ENCODE assay signal across 16 cellular contexts in the genomic region with DNA sequence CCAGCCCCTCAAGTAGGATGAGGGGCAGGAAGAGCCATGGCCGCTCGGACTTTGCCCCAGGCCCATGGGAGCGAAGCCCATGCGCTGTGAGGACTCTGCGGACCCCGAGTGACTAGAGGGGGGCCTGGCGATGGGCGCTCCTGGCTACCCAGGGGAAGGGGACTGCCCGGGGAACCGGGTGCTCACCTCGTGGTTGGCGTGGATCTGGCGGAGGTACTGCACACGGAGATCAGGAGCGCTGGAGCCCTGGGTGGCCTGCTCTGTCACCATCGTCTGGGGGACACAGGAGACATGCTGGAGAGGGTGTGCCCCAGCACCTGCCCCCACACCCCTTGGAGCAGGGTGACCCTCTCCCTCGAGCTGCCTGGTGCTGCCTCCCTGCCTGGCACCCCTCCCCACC. TPM values are rescaled to one million over a fixed set of nuclear protein-coding genes. Genes with fewer than 3 reads are reported as not detected.
DNase-seq lines count a peak whose midpoint lies in the region; ATAC-seq and TF ChIP-seq lines count a peak whose summit lies in the region.
"Had no signal": no experiment of that assay in that cellular context is flagged by ENCODE, and none has a peak within 500 bp of the region (broad histone marks: within the 10 kb centered on the region; RNA-seq: fewer than 3 reads in every experiment).

No MANE protein-coding gene starts in this region.

- intact Hi-C loops in MCF 10A (cut with micrococcal nuclease): no loop called here
- intact Hi-C loops in breast epithelium (cut with DNase I; ENCODE audit: low total_unique reads): no loop called here
- intact Hi-C loops in Panc1 (cut with micrococcal nuclease; ENCODE audit: unreplicated experiment): no loop called here

- peaks cover 0 to 8% of the 10 kb centered on the region in 2 donors for H3K27me3 ChIP-seq in breast epithelium
- H3K27me3 ChIP-seq in Panc1 (ENCODE audit: control insufficient read depth, insufficient read depth, low read length): no peaks in the 10 kb centered on the region

- ATAC-seq in Panc1 (no peak), HG02938 (IDR thresholded peaks at IDR 0.05; ENCODE audit: unreplicated experiment) (no peak)

- no peak overlapping the region for H3K4me3 ChIP-seq in breast epithelium
- H3K4me3 ChIP-seq in Panc1 (ENCODE audit: low read depth in 2 of 2, low read length in 2 of 2): no peak overlapping the region
- H3K4me3 ChIP-seq: BLaER1 treated with 17β-estradiol and CSF1 and Interleukin-3, amounts not matched to agents 10 nM and 100 nM; HAP-1 had no signal

- no peak for TF ChIP-seq POLR2A in breast epithelium (IDR thresholded peaks at IDR 0.05)

- TF ChIP-seq CTCF in MCF 10A (IDR thresholded peaks at IDR 0.05; ENCODE audit: unreplicated experiment) (no peak), breast epithelium (IDR thresholded peaks at IDR 0.05) (no peak), Panc1 (IDR thresholded peaks at IDR 0.05) (no peak), neural crest cell (conservative IDR thresholded peaks at IDR 0.05) (no peak)

- H3K4me1 ChIP-seq in breast epithelium (no peaks in the 10 kb centered on the region), Panc1 (ENCODE audit: control insufficient read depth, insufficient read depth, low read length) (peaks cover 64% of the 10 kb centered on the region)
- H3K4me1 ChIP-seq: HAP-1 had no signal

- H3K36me3 ChIP-seq in breast epithelium (peaks cover 3% of the 10 kb centered on the region), Panc1 (ENCODE audit: control insufficient read depth, insufficient read depth, low read length) (peaks cover 4% of the 10 kb centered on the region)

- H3K36me3 Mint-ChIP-seq in MCF 10A (ENCODE audit: insufficient read depth, unreplicated experiment) (peaks cover 8% of the 10 kb centered on the region), neural crest cell (ENCODE audit: low read depth) (no peaks in the 10 kb centered on the region)

- in situ Hi-C loops in Panc1 (cut with HindIII; ENCODE audit: low pct_unique_long_range_greater_than_20kb, low sequenced_read_pairs): no loop called here

- H3K27me3 Mint-ChIP-seq in MCF 10A (ENCODE audit: insufficient read depth, unreplicated experiment) (no peaks in the 10 kb centered on the region), neural crest cell (ENCODE audit: low read depth) (peaks cover 18% of the 10 kb centered on the region)

- BruUV-seq in MCF 10A (replicated peaks; lab: Mats Ljungman, UMichigan) (no TSS peak), Panc1 (replicated peaks; lab: Mats Ljungman, UMichigan) (no TSS peak)

- H3K27ac Mint-ChIP-seq in MCF 10A (ENCODE audit: low read depth, unreplicated experiment) (peak overlapping the region; percentile 21), neural crest cell (ENCODE audit: unreplicated experiment) (peak overlapping the region; percentile 62)
- H3K27ac Mint-ChIP-seq: CD4-positive, CD25-positive, alpha-beta regulatory T cell; HFFc6 had no signal

- H3K9me3 Mint-ChIP-seq in MCF 10A (ENCODE audit: unreplicated experiment) (no peaks in the 10 kb centered on the region), neural crest cell (no peaks in the 10 kb centered on the region)
- H3K9me3 Mint-ChIP-seq: CD4-positive, CD25-positive, alpha-beta regulatory T cell; HFFc6 had no signal

- POLR2A ChIA-PET in MCF 10A (lab: Yijun Ruan, JAX): no interaction called here
- POLR2A ChIA-PET in Panc1 (lab: Charles Lee): no interaction called here

- DNase-seq in MCF 10A (ENCODE audit: unreplicated experiment) (no peak), breast epithelium (ENCODE audit: low spot score in 2 of 2) (no peak), Panc1 (ENCODE audit: low read depth, low spot score) (no peak), neural crest cell (ENCODE audit: low read depth, low spot score) (no peak), COLO668 (lab: John Stamatoyannopoulos, UW; ENCODE audit: unreplicated experiment) (no peak), NCI-H2227 (lab: John Stamatoyannopoulos, UW; ENCODE audit: unreplicated experiment) (no peak)
- DNase-seq: 8988T; AML-193; Calu3; CD4-positive, CD25-positive, alpha-beta regulatory T cell; DMS 273 treated with DMSO at 0.1 percent for 48 hours; GOT3; HFFc6 had no signal

- H3K4me1 Mint-ChIP-seq in MCF 10A (ENCODE audit: insufficient read depth, unreplicated experiment): no peaks in the 10 kb centered on the region
- peaks cover 8% of the 10 kb centered on the region for H3K4me1 Mint-ChIP-seq in neural crest cell

- H3K27ac ChIP-seq in breast epithelium (no peak overlapping the region), Panc1 (ENCODE audit: low read length) (peak overlapping the region; percentile 6; the same call in 1 of the 2 replicates)
- H3K27ac ChIP-seq: BLaER1 treated with 17β-estradiol and CSF1 and Interleukin-3, amounts not matched to agents 10 nM and 100 nM had no signal

- CTCF ChIA-PET in MCF 10A (lab: Yijun Ruan, JAX): no interaction called here
- CTCF ChIA-PET in Panc1 (lab: Charles Lee): no interaction called here

- H3K4me3 Mint-ChIP-seq in MCF 10A (ENCODE audit: unreplicated experiment) (no peak overlapping the region), neural crest cell (no peak overlapping the region)
- H3K4me3 Mint-ChIP-seq: HFFc6 had no signal

- H3K9me3 ChIP-seq in breast epithelium: no peaks in the 10 kb centered on the region
- no peaks in the 10 kb centered on the region for H3K9me3 ChIP-seq in Panc1 (ENCODE audit: control insufficient read depth, insufficient read depth, low read depth, low read length)
- H3K9me3 ChIP-seq: BLaER1 treated with 17β-estradiol and CSF1 and Interleukin-3, amounts not matched to agents 10 nM and 100 nM; HAP-1 had no signal

RNA-seq across cellular contexts. Expression of a gene that starts 11.0 kb away (rescaled TPM):
- total RNA-seq in MCF 10A (2022) (23.4 and 32.5 TPM in 2 replicates), breast epithelium (10 to 100 TPM; 13.0 to 23.1 (median 20.6) TPM), Panc1 (2021; ENCODE audit: unreplicated experiment) (265 TPM), neural crest cell (45.0 and 48.3 TPM in 2 replicates)
- polyA plus RNA-seq in Panc1 (2012; ENCODE audit: insufficient read length): 232 TPM

RNA-seq across cellular contexts. Expression of a gene that starts 12.9 kb away (rescaled TPM):
- total RNA-seq in MCF 10A (2022) (0.37 TPM in 1 of 2 replicates, not detected in the other), breast epithelium (1 to 10 TPM in 2 of 3 donors, under 1 TPM in 1; 0.48 to 3.2 (median 1.6) TPM), Panc1 (2021; ENCODE audit: unreplicated experiment) (1.2 TPM), neural crest cell (0.43 and 0.56 TPM in 2 replicates)
- 9.6 TPM for polyA plus RNA-seq in Panc1 (2012; ENCODE audit: insufficient read length)

RNA-seq across cellular contexts. Expression of a gene that starts 28.5 kb away (rescaled TPM):
- total RNA-seq in MCF 10A (2022) (1,056 and 1,461 TPM in 2 replicates), breast epithelium (1,000 to 10,000 TPM; 2,222 to 2,764 (median 2,750) TPM), Panc1 (2021; ENCODE audit: unreplicated experiment) (4,502 TPM), neural crest cell (4,235 and 4,315 TPM in 2 replicates)
- polyA plus RNA-seq in Panc1 (2012; ENCODE audit: insufficient read length): 6,760 TPM
